ENCODE assay signal across 22 cellular contexts in the genomic region with DNA sequence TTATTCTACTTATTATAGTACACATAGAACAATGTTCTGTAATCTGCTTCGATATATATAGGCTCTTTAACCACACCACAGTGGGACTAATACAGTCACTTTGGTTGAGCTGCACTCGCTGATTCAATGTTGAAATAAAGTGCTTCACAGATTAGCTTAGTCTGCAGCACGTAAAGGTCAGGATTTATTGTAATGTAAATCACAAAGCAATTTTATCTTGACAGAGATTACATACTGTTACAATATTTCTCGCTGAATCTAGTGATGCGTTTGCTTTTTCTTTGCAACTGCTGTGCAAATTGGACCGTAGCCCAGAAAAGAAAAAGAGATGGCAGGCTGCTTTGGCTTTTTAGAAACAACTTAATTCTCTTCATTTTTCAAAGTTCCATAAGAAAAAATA. TPM values are rescaled to one million over a fixed set of nuclear protein-coding genes. Genes with fewer than 3 reads are reported as not detected.
A peak's percentile ranks its signal among the peaks of the same experiment; 100 is the strongest.
DNase-seq lines count a peak whose midpoint lies in the region; ATAC-seq and TF ChIP-seq lines count a peak whose summit lies in the region.
"Had no signal": no experiment of that assay in that cellular context is flagged by ENCODE, and none has a peak within 500 bp of the region (broad histone marks: within the 10 kb centered on the region; RNA-seq: fewer than 3 reads in every experiment).

No MANE protein-coding gene starts in this region.

- H3K4me1 Mint-ChIP-seq in brain (peaks cover 44% of the 10 kb centered on the region), nephron (peaks cover 26% of the 10 kb centered on the region)
- H3K4me1 Mint-ChIP-seq in CD8-positive, alpha-beta T cell (ENCODE audit: low read depth): no peaks in the 10 kb centered on the region

- 32 to 35% methylated on average over 6 of the region's 6 CpGs for WGBS in body of pancreas, 2 donors

- peaks cover 0 to 13% (median 0%) of the 10 kb centered on the region in 5 experiments for H3K9me3 Mint-ChIP-seq in brain
- no peaks in the 10 kb centered on the region for H3K9me3 Mint-ChIP-seq in nephron
- no peaks in the 10 kb centered on the region for H3K9me3 Mint-ChIP-seq in CD8-positive, alpha-beta T cell

- H3K36me3 Mint-ChIP-seq in brain (no peaks in the 10 kb centered on the region), nephron (ENCODE audit: low read depth) (no peaks in the 10 kb centered on the region)
- no peaks in the 10 kb centered on the region for H3K36me3 Mint-ChIP-seq in CD8-positive, alpha-beta T cell
- H3K36me3 Mint-ChIP-seq: activated naive CD4-positive, alpha-beta T cell treated with anti-CD3 and anti-CD28 coated beads, Interleukin-2, amount 50 U/mL, for 72 hours had no signal

- H3K27me3 ChIP-seq in HAP-1 (ENCODE audit: low read depth) (no peaks in the 10 kb centered on the region), body of pancreas (no peaks in the 10 kb centered on the region)
- no peaks in the 10 kb centered on the region for H3K27me3 ChIP-seq in CD8-positive, alpha-beta T cell (ENCODE audit: insufficient read depth, low read length)

- DNase-seq in HAP-1 (ENCODE audit: low spot score in 2 of 2) (peak; percentile 52 to 92), NCI-H446 treated with DMSO at 0.1 percent for 48 hours (lab: John Stamatoyannopoulos, UW) (peak; percentile 64), body of pancreas (no peak), HPDE6-E6E7 (ENCODE audit: extremely low spot score) (no peak)
- DNase-seq in CD8-positive, alpha-beta T cell: no peak
- DNase-seq: activated CD4-positive, alpha-beta T cell treated with anti-CD3 and anti-CD28 coated beads, Interleukin-2, amount 50 U/mL, for 48 hours; activated T-cell treated with anti-CD3 and anti-CD28 coated beads, Interleukin-2, amount 50 U/mL, for 1 hour; central memory CD4-positive, alpha-beta T cell; effector memory CD4-positive, alpha-beta T cell; foreskin fibroblast; IMR-90; left colon; MM.1S; mucosa of descending colon; stimulated activated CD4-positive, alpha-beta T cell treated with anti-CD3 and anti-CD28 coated beads, Interleukin-2, amount 100 ng/mL, for 48 hours; substantia nigra had no signal

- in situ Hi-C loops in HAP-1 (cut with MboI; ENCODE audit: low sequenced_read_pairs): no loop called here

- CTCF ChIA-PET in CD8-positive, alpha-beta T cell (lab: Charles Lee): no interaction called here

- POLR2A ChIA-PET in CD8-positive, alpha-beta T cell (lab: Charles Lee): no interaction called here

- no peak for ATAC-seq in CD8-positive, alpha-beta T cell
- no peak for ATAC-seq in body of pancreas
- no peak for ATAC-seq in GM21723 (IDR thresholded peaks at IDR 0.05; ENCODE audit: unreplicated experiment)
- ATAC-seq: activated naive CD4-positive, alpha-beta T cell treated with anti-CD3 and anti-CD28 coated beads, Interleukin-2, amount 50 U/mL, for 72 hours; left colon; mucosa of descending colon; Right ventricle myocardium inferior had no signal

- H3K4me3 ChIP-seq in HAP-1 (no peak overlapping the region), body of pancreas (no peak overlapping the region)
- no peak overlapping the region for H3K4me3 ChIP-seq in CD8-positive, alpha-beta T cell (ENCODE audit: low read depth, low read length)
- H3K4me3 ChIP-seq: mucosa of descending colon had no signal

- H3K36me3 ChIP-seq in HAP-1 (replicated peaks): no peaks in the 10 kb centered on the region
- H3K36me3 ChIP-seq in CD8-positive, alpha-beta T cell (ENCODE audit: insufficient read depth, low read length): no peaks in the 10 kb centered on the region
- H3K36me3 ChIP-seq in body of pancreas (replicated peaks in 1 of 2; ENCODE audit: insufficient read depth in 1 of 2, low read depth in 2 of 2): no peaks in the 10 kb centered on the region

- H3K27me3 Mint-ChIP-seq in brain: no peaks in the 10 kb centered on the region
- H3K27me3 Mint-ChIP-seq in nephron (ENCODE audit: low read depth): peaks cover 16% of the 10 kb centered on the region
- H3K27me3 Mint-ChIP-seq in CD8-positive, alpha-beta T cell (ENCODE audit: low read depth): peaks cover 2% of the 10 kb centered on the region

- TF ChIP-seq CTCF in brain (conservative IDR thresholded peaks at IDR 0.05) (no peak), nephron (IDR thresholded peaks at IDR 0.05; ENCODE audit: unreplicated experiment in 3 of 3) (no peak), body of pancreas (IDR thresholded peaks at IDR 0.05) (no peak)
- TF ChIP-seq CTCF in CD8-positive, alpha-beta T cell (IDR thresholded peaks at IDR 0.05): no peak

- intact Hi-C loops in CD8-positive, alpha-beta T cell (cut with DNase I, micrococcal nuclease): no loop called here
- intact Hi-C loops in body of pancreas (cut with DNase I): no loop called here

- H3K27ac Mint-ChIP-seq in brain (peak overlapping the region in 4 of 5 experiments; percentile 30 to 88 (median 88)), nephron (peak overlapping the region in 2 of 3 experiments; percentile 11 to 57)
- H3K27ac Mint-ChIP-seq in CD8-positive, alpha-beta T cell: no peak overlapping the region
- H3K27ac Mint-ChIP-seq: activated naive CD4-positive, alpha-beta T cell treated with anti-CD3 and anti-CD28 coated beads, Interleukin-2, amount 50 U/mL, for 72 hours had no signal

- no peak for TF ChIP-seq POLR2A in body of pancreas (IDR thresholded peaks at IDR 0.05)

- no peaks in the 10 kb centered on the region; the same call in 1 of the 2 replicates for H3K9me3 ChIP-seq in HAP-1
- H3K9me3 ChIP-seq in CD8-positive, alpha-beta T cell (ENCODE audit: low read length): no peaks in the 10 kb centered on the region
- no peaks in the 10 kb centered on the region for H3K9me3 ChIP-seq in body of pancreas
- H3K9me3 ChIP-seq: mucosa of descending colon had no signal

- H3K4me1 ChIP-seq in HAP-1 (peaks cover 18% of the 10 kb centered on the region), body of pancreas (no peaks in the 10 kb centered on the region)
- no peaks in the 10 kb centered on the region for H3K4me1 ChIP-seq in CD8-positive, alpha-beta T cell (ENCODE audit: insufficient read depth, low read length)

- H3K4me3 Mint-ChIP-seq in brain (peak overlapping the region in 3 of 5 experiments; percentile 44 to 69 (median 53)), nephron (no peak overlapping the region)
- H3K4me3 Mint-ChIP-seq in CD8-positive, alpha-beta T cell: no peak overlapping the region

- no peak overlapping the region for H3K27ac ChIP-seq in CD8-positive, alpha-beta T cell (ENCODE audit: low read depth, low read length)
- no peak overlapping the region for H3K27ac ChIP-seq in body of pancreas
- H3K27ac ChIP-seq: VCaP had no signal

RNA-seq across cellular contexts. Expression of gene CETN3, which starts 52.9 kb away (rescaled TPM):
- polyA plus RNA-seq in brain (ENCODE audit: insufficient read depth, low read depth, low replicate concordance): 25.4 TPM
- 1 to 10 TPM; 2.4 to 3.4 TPM for total RNA-seq in CD8-positive, alpha-beta T cell
- total RNA-seq in body of pancreas: 10 to 100 TPM in 1 of 2 donors, 1 to 10 TPM in 1; 2.6 to 14.3 TPM

Comparison
In these comparisons a context has a peak if more than half of its experiments do, and no peak if none do; other contexts are left out.
1. DNase-seq: peak in HAP-1 (2 of 2) and NCI-H446 treated with DMSO at 0.1 percent for 48 hours (single experiment); none in CD8-positive, alpha-beta T cell (0 of 7), body of pancreas (0 of 4) and HPDE6-E6E7 (single experiment).
2. H3K4me3 Mint-ChIP-seq: peak in brain (3 of 5); none in nephron (0 of 3) and CD8-positive, alpha-beta T cell (single experiment).